In genomic region chr5:140260089-140260656, GRCh38 we compare ENCODE assay signal across 31 cellular contexts. TPM values are rescaled to one million over a fixed set of nuclear protein-coding genes. Genes with fewer than 3 reads are reported as not detected.
DNase-seq lines count a peak whose midpoint lies in the region; ATAC-seq and TF ChIP-seq lines count a peak whose summit lies in the region.
"Had no signal": no experiment of that assay in that cellular context is flagged by ENCODE, and none has a peak within 500 bp of the region (broad histone marks: within the 10 kb centered on the region; RNA-seq: fewer than 3 reads in every experiment).

No MANE protein-coding gene starts in this region.

- H3K9me3 Mint-ChIP-seq in neural progenitor cell: no peaks in the 10 kb centered on the region
- H3K9me3 Mint-ChIP-seq: activated naive CD4-positive, alpha-beta T cell treated with anti-CD3 and anti-CD28 coated beads for 36 hours; activated T-cell treated with anti-CD3 and anti-CD28 coated beads, Interleukin-2, amount 50 U/mL, for 72 hours; effector memory CD8-positive, alpha-beta T cell; stimulated activated effector memory CD8-positive, alpha-beta T cell treated with anti-CD3 and anti-CD28 coated beads, Interleukin-12 subunit alpha, Interleukin-12 subunit beta, amount 100 ng/mL, for 72 hours had no signal

- H3F3A ChIP-seq in neural progenitor cell (ENCODE audit: low read depth): peaks cover 4% of the 10 kb centered on the region

- no peak overlapping the region for H3K4me2 ChIP-seq in neural progenitor cell
- H3K4me2 ChIP-seq: BLaER1 had no signal

- no peaks in the 10 kb centered on the region for H3K27me3 ChIP-seq in heart right ventricle
- no peaks in the 10 kb centered on the region for H3K27me3 ChIP-seq in RWPE2 (ENCODE audit: insufficient read depth, poor library complexity, severe bottlenecking)
- H3K27me3 ChIP-seq in stomach: no peaks in the 10 kb centered on the region
- no peaks in the 10 kb centered on the region for H3K27me3 ChIP-seq in tibial artery
- no peaks in the 10 kb centered on the region for H3K27me3 ChIP-seq in neural progenitor cell
- H3K27me3 ChIP-seq: BLaER1, SJCRH30 had no signal

- intact Hi-C loops in heart right ventricle (cut with DNase I) (loop anchor here in 3 of 10 donors (5.0 kb wide), 2 partner anchors 37 to 42 kb away; partner anchors contain the start of gene PFDN1 (in 1 of the 3)), Right ventricle myocardium inferior (cut with DNase I) (loop anchor here (5.0 kb wide), 1 partner anchor 87 kb away; the partner anchor contains the start of gene HBEGF), stomach (cut with DNase I; ENCODE audit: low total_unique reads) (no loop called here), tibial artery (cut with DNase I; ENCODE audit: low total_unique reads) (loop anchor here (5.0 kb wide), 1 partner anchor 87 kb away; the partner anchor contains the start of gene HBEGF)

- H3K79me2 ChIP-seq in neural progenitor cell (ENCODE audit: low read depth): peaks cover 59% of the 10 kb centered on the region

- H2AFZ ChIP-seq in neural progenitor cell (replicated peaks): no peak overlapping the region
- H2AFZ ChIP-seq: parathyroid adenoma had no signal

- peaks cover 0 to 30% (median 0%) of the 10 kb centered on the region in 9 donors for H3K36me3 ChIP-seq in heart right ventricle
- H3K36me3 ChIP-seq in RWPE2 (ENCODE audit: low read depth): peaks cover 25% of the 10 kb centered on the region
- peaks cover 0 to 4% (median 0%) of the 10 kb centered on the region in 4 donors for H3K36me3 ChIP-seq in stomach
- H3K36me3 ChIP-seq in tibial artery: peaks cover 0 to 6% (median 0%) of the 10 kb centered on the region in 3 donors
- no peaks in the 10 kb centered on the region for H3K36me3 ChIP-seq in neural progenitor cell

- H3K9ac ChIP-seq in neural progenitor cell: no peak overlapping the region
- H3K9ac ChIP-seq: BLaER1, parathyroid adenoma had no signal

- WGBS in heart right ventricle, 2 donors: 95 to 99% methylated on average over 2 of the region's 2 CpGs
- WGBS in stomach, 5 donors: 93 to 97% (median 97%) methylated on average over 2 of the region's 2 CpGs

- H3K9me3 ChIP-seq in heart right ventricle: peaks cover 0 to 3% (median 0%) of the 10 kb centered on the region in 11 donors
- H3K9me3 ChIP-seq in RWPE2 (ENCODE audit: severe bottlenecking): no peaks in the 10 kb centered on the region
- no peaks in the 10 kb centered on the region for H3K9me3 ChIP-seq in stomach
- H3K9me3 ChIP-seq in tibial artery: no peaks in the 10 kb centered on the region
- H3K9me3 ChIP-seq in neural progenitor cell (ENCODE audit: low read depth): no peaks in the 10 kb centered on the region
- H3K9me3 ChIP-seq: Caco-2 had no signal

- no peak for TF ChIP-seq CTCF in heart right ventricle (IDR thresholded peaks at IDR 0.05)
- no peak for TF ChIP-seq CTCF in RWPE2 (IDR thresholded peaks at IDR 0.05; ENCODE audit: poor library complexity, severe bottlenecking)
- TF ChIP-seq CTCF in stomach (IDR thresholded peaks at IDR 0.05): no peak
- TF ChIP-seq CTCF in tibial artery (IDR thresholded peaks at IDR 0.05): no peak
- TF ChIP-seq CTCF in neural progenitor cell (IDR thresholded peaks at IDR 0.05): no peak

- no peak for DNase-seq in heart right ventricle
- no peak for DNase-seq in Right ventricle myocardium inferior (ENCODE audit: missing footprints)
- no peak for DNase-seq in RWPE2 (ENCODE audit: low spot score)
- no peak for DNase-seq in epithelial cell of prostate (ENCODE audit: low read depth, low spot score)
- no peak for DNase-seq in stomach
- no peak for DNase-seq in tibial artery
- no peak for DNase-seq in activated CD8-positive, alpha-beta memory T cell treated with anti-CD3 and anti-CD28 coated beads for 24 hours
- DNase-seq in neural progenitor cell (ENCODE audit: low spot score): no peak
- DNase-seq: amniotic stem cell; DMS79 treated with DMSO at 0.1 percent for 48 hours; effector memory CD8-positive, alpha-beta T cell; foreskin melanocyte; GF-D8; H7; IMR-90; NCI-H1092 treated with DMSO at 0.1 percent for 48 hours; NCI-H1930; NCI-H526 treated with DMSO at 0.1 percent for 48 hours; right cardiac atrium; SJCRH30; stimulated activated CD4-positive, alpha-beta T cell treated with anti-CD3 and anti-CD28 coated beads, Interleukin-12 subunit alpha, Interleukin-12 subunit beta, amount 100 ng/mL, for 4 hours; stimulated activated CD4-positive, alpha-beta T cell treated with anti-CD3 and anti-CD28 coated beads, Interleukin-4, amount 100 ng/mL, for 1 hour; T-cell had no signal

- TF ChIP-seq POLR2A in stomach (IDR thresholded peaks at IDR 0.05): no peak

- no peak overlapping the region for H3K4me3 ChIP-seq in heart right ventricle
- no peak overlapping the region for H3K4me3 ChIP-seq in RWPE2 (ENCODE audit: severe bottlenecking)
- H3K4me3 ChIP-seq in stomach: no peak overlapping the region
- no peak overlapping the region for H3K4me3 ChIP-seq in tibial artery
- no peak overlapping the region for H3K4me3 ChIP-seq in neural progenitor cell
- H3K4me3 ChIP-seq: BLaER1, coronary artery, SJCRH30 had no signal

- no peak overlapping the region for H3K4me3 Mint-ChIP-seq in neural progenitor cell
- H3K4me3 Mint-ChIP-seq: activated naive CD4-positive, alpha-beta T cell treated with anti-CD3 and anti-CD28 coated beads for 36 hours; effector memory CD8-positive, alpha-beta T cell; stimulated activated effector memory CD8-positive, alpha-beta T cell treated with anti-CD3 and anti-CD28 coated beads, Interleukin-12 subunit alpha, Interleukin-12 subunit beta, amount 100 ng/mL, for 72 hours had no signal

- ATAC-seq in heart right ventricle (no peak), Right ventricle myocardium inferior (no peak), RWPE2 (ENCODE audit: low read depth) (no peak)
- ATAC-seq: Panc1; stimulated activated effector memory CD8-positive, alpha-beta T cell treated with anti-CD3 and anti-CD28 coated beads, Interleukin-12 subunit alpha, Interleukin-12 subunit beta, amount 100 ng/mL, for 72 hours had no signal

- peaks cover 7% of the 10 kb centered on the region for H3K4me1 Mint-ChIP-seq in neural progenitor cell

- H3K36me3 Mint-ChIP-seq in neural progenitor cell: peaks cover 25% of the 10 kb centered on the region

- peak overlapping the region in 8 of 10 donors; percentile 57 to 89 (median 75) for H3K27ac ChIP-seq in heart right ventricle
- H3K27ac ChIP-seq in RWPE2 (ENCODE audit: poor library complexity, severe bottlenecking): peak overlapping the region; percentile 53
- peak overlapping the region; percentile 89 for H3K27ac ChIP-seq in epithelial cell of prostate
- peak overlapping the region in 4 of 5 donors; percentile 57 to 84 (median 80) for H3K27ac ChIP-seq in stomach
- no peak overlapping the region for H3K27ac ChIP-seq in tibial artery
- no peak overlapping the region for H3K27ac ChIP-seq in neural progenitor cell
- H3K27ac ChIP-seq: BLaER1, coronary artery, parathyroid adenoma, SJCRH30 had no signal

- H3K4me1 ChIP-seq in heart right ventricle (peaks cover 14 to 76% (median 37%) of the 10 kb centered on the region in 9 donors), RWPE2 (ENCODE audit: insufficient read depth, poor library complexity, severe bottlenecking) (peaks cover 48% of the 10 kb centered on the region), stomach (peaks cover 27 to 65% (median 43%) of the 10 kb centered on the region in 4 donors), tibial artery (peaks cover 0 to 18% (median 9%) of the 10 kb centered on the region in 4 donors), neural progenitor cell (no peaks in the 10 kb centered on the region)

- H4K20me1 ChIP-seq in neural progenitor cell (ENCODE audit: low read depth): peaks cover 23% of the 10 kb centered on the region

- H3K27ac Mint-ChIP-seq in neural progenitor cell: no peak overlapping the region
- H3K27ac Mint-ChIP-seq: stimulated activated effector memory CD8-positive, alpha-beta T cell treated with anti-CD3 and anti-CD28 coated beads, Interleukin-12 subunit alpha, Interleukin-12 subunit beta, amount 100 ng/mL, for 72 hours had no signal

- H3K27me3 Mint-ChIP-seq in neural progenitor cell (ENCODE audit: insufficient read depth, low read depth): peaks cover 2% of the 10 kb centered on the region
- H3K27me3 Mint-ChIP-seq: effector memory CD8-positive, alpha-beta T cell; T-cell had no signal

- TF ChIP-seq EP300 in stomach (IDR thresholded peaks at IDR 0.05): no peak

RNA-seq across cellular contexts. Expression of gene PFDN1, which starts 42.7 kb away (rescaled TPM):
- total RNA-seq in heart right ventricle (10 to 100 TPM; 56.8 to 94.0 (median 77.0) TPM), Right ventricle myocardium inferior (80.6 TPM), stomach (100 to 1,000 TPM in 2 of 5 donors, 10 to 100 TPM in 3; 28.6 to 137 (median 52.1) TPM), neural progenitor cell (ENCODE audit: low replicate concordance) (79.8 and 84.3 TPM in 2 replicates)
- polyA plus RNA-seq in heart right ventricle (100 to 1,000 TPM in 1 of 2 donors, 10 to 100 TPM in 1; 95.1 to 100 TPM), stomach (10 to 100 TPM; 70.7 to 88.0 (median 77.8) TPM)

Comparison
In these comparisons a context has a peak if more than half of its experiments do, and no peak if none do; other contexts are left out.
1. H3K27ac ChIP-seq: peak in heart right ventricle (8 of 10), RWPE2 (single experiment), epithelial cell of prostate (single experiment) and stomach (4 of 5); none in tibial artery (0 of 2) and neural progenitor cell (single experiment).